In the genomic region with DNA sequence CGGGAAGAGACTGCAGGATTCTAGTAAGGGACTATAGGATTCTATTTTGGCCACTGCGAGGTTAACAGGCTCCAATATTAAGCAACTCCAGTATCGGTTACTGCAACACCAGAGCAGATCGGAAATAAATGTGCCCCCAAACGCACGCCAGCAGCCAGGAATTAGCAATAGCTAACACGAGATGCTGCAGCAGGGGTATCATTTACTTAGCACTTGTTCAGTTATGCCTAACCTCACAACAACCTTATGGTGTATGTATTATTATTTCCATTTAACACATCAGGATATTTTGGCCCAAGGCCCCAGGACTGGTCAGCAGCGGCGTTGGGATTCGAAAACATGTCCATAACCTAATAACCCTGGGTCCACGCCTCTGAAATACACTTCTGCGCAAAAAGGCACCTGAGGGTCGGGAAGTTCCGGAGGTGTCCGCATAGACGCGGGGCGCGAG, we compare ENCODE assay signal across 8 cellular contexts. TPM values are rescaled to one million over a fixed set of nuclear protein-coding genes. Genes with fewer than 3 reads are reported as not detected.
DNase-seq lines count a peak whose midpoint lies in the region; ATAC-seq and TF ChIP-seq lines count a peak whose summit lies in the region.

No MANE protein-coding gene starts in this region.

- no peak overlapping the region for H3K4ac ChIP-seq in mesenchymal stem cell (ENCODE audit: low read depth in 1 of 2, low read length in 2 of 2)

- peak in 1 of 6 experiments; percentile 37 for TF ChIP-seq CTCF in thyroid gland (IDR thresholded peaks at IDR 0.05)

- H3K4me3 ChIP-seq in mesenchymal stem cell (ENCODE audit: insufficient read depth in 1 of 2, low read depth in 1 of 2, low read length in 2 of 2): peak overlapping the region; percentile 98 to 99
- peak overlapping the region; percentile 41 to 85 (median 70) for H3K4me3 ChIP-seq in thyroid gland (replicated peaks in 1 of 3)

- H2BK15ac ChIP-seq in mesenchymal stem cell (ENCODE audit: low read depth, poor library complexity, severe bottlenecking): peak overlapping the region; percentile 6

- H3K9ac ChIP-seq in mesenchymal stem cell (ENCODE audit: low read length): peak overlapping the region; percentile 97

- 0% methylated on average over 16 of the region's 19 CpGs for WGBS in mesenchymal stem cell
- WGBS in thyroid gland, 2 donors: 0 to 1% methylated on average over 13 to 19 of the region's 19 CpGs

- peaks cover 22% of the 10 kb centered on the region for H3K4me1 Mint-ChIP-seq in T-helper 1 cell treated with Interleukin-12 subunit alpha and Interleukin-12 subunit beta and Interleukin-4 antibody, amounts not matched to agents 30 μg/mL and 1 μg/mL, for 36 hours (ENCODE audit: low read depth)
- H3K4me1 Mint-ChIP-seq in dendritic cell treated with granulocyte-macrophage colony-stimulating factor and Interleukin-4, amounts not matched to agents 40 ng/mL and 50 ng/mL, for 4 days (ENCODE audit: low read depth): peaks cover 40% of the 10 kb centered on the region

- no peak overlapping the region for H2BK5ac ChIP-seq in mesenchymal stem cell (ENCODE audit: low read depth, low read length, poor library complexity, severe bottlenecking)

- peak; percentile 8 for ATAC-seq in HG02981 (IDR thresholded peaks at IDR 0.05; ENCODE audit: unreplicated experiment)
- ATAC-seq in GM18520 (IDR thresholded peaks at IDR 0.05; ENCODE audit: unreplicated experiment): no peak

- no peak overlapping the region for H4K91ac ChIP-seq in mesenchymal stem cell (ENCODE audit: low read length)

- peaks cover 7% of the 10 kb centered on the region for H3K36me3 Mint-ChIP-seq in T-helper 1 cell treated with Interleukin-12 subunit alpha and Interleukin-12 subunit beta and Interleukin-4 antibody, amounts not matched to agents 30 μg/mL and 1 μg/mL, for 36 hours (ENCODE audit: low read depth)
- peaks cover 27% of the 10 kb centered on the region for H3K36me3 Mint-ChIP-seq in dendritic cell treated with granulocyte-macrophage colony-stimulating factor and Interleukin-4, amounts not matched to agents 40 ng/mL and 50 ng/mL, for 4 days (ENCODE audit: low read depth)

- no peak overlapping the region for H2AK5ac ChIP-seq in mesenchymal stem cell (ENCODE audit: low read length, severe bottlenecking)

- H4K8ac ChIP-seq in mesenchymal stem cell (ENCODE audit: low read length): no peak overlapping the region

- TF ChIP-seq POLR2A in thyroid gland (IDR thresholded peaks at IDR 0.05): no peak

- peak overlapping the region; percentile 85 for H3K4me2 ChIP-seq in mesenchymal stem cell (ENCODE audit: low read length, poor library complexity, severe bottlenecking)

- no peaks in the 10 kb centered on the region for H3K27me3 Mint-ChIP-seq in T-helper 1 cell treated with Interleukin-12 subunit alpha and Interleukin-12 subunit beta and Interleukin-4 antibody, amounts not matched to agents 30 μg/mL and 1 μg/mL, for 36 hours (ENCODE audit: low read depth)
- H3K27me3 Mint-ChIP-seq in dendritic cell treated with granulocyte-macrophage colony-stimulating factor and Interleukin-4, amounts not matched to agents 40 ng/mL and 50 ng/mL, for 4 days: no peaks in the 10 kb centered on the region

- H3K14ac ChIP-seq in mesenchymal stem cell (ENCODE audit: low read length in 2 of 2): no peak overlapping the region

- H2BK120ac ChIP-seq in mesenchymal stem cell (ENCODE audit: low read depth, low read length): no peak overlapping the region

- peak overlapping the region; percentile 99 for H2AFZ ChIP-seq in mesenchymal stem cell (ENCODE audit: low read depth, low read length)

- H3K27me3 ChIP-seq in mesenchymal stem cell (ENCODE audit: control insufficient read depth in 1 of 2, insufficient read depth in 1 of 2, low read length in 2 of 2) (no peaks in the 10 kb centered on the region), thyroid gland (no peaks in the 10 kb centered on the region)

- no peak overlapping the region for H2BK12ac ChIP-seq in mesenchymal stem cell (ENCODE audit: low read length in 2 of 2)

- peak overlapping the region; percentile 88 for H3K4me3 Mint-ChIP-seq in T-helper 1 cell treated with Interleukin-12 subunit alpha and Interleukin-12 subunit beta and Interleukin-4 antibody, amounts not matched to agents 30 μg/mL and 1 μg/mL, for 36 hours
- H3K4me3 Mint-ChIP-seq in dendritic cell treated with granulocyte-macrophage colony-stimulating factor and Interleukin-4, amounts not matched to agents 40 ng/mL and 50 ng/mL, for 4 days: peak overlapping the region; percentile 88

- peak overlapping the region in 1 of 2 experiments; percentile 70 for H3K18ac ChIP-seq in mesenchymal stem cell (ENCODE audit: low read depth in 1 of 2, low read length in 2 of 2)

- H3K79me1 ChIP-seq in mesenchymal stem cell (replicated peaks; ENCODE audit: low read length, poor library complexity, severe bottlenecking): peaks cover 3% of the 10 kb centered on the region

- H3K9me3 Mint-ChIP-seq in T-helper 1 cell treated with Interleukin-12 subunit alpha and Interleukin-12 subunit beta and Interleukin-4 antibody, amounts not matched to agents 30 μg/mL and 1 μg/mL, for 36 hours: no peaks in the 10 kb centered on the region
- no peaks in the 10 kb centered on the region for H3K9me3 Mint-ChIP-seq in dendritic cell treated with granulocyte-macrophage colony-stimulating factor and Interleukin-4, amounts not matched to agents 40 ng/mL and 50 ng/mL, for 4 days

- H3K36me3 ChIP-seq in mesenchymal stem cell (ENCODE audit: control insufficient read depth in 1 of 2, insufficient read depth in 2 of 2, low read depth in 1 of 2, low read length in 2 of 2) (no peaks in the 10 kb centered on the region), thyroid gland (no peaks in the 10 kb centered on the region)

- no peaks in the 10 kb centered on the region for H3K9me3 ChIP-seq in mesenchymal stem cell (ENCODE audit: control insufficient read depth, low read length)
- H3K9me3 ChIP-seq in thyroid gland: no peaks in the 10 kb centered on the region

- H3K27ac Mint-ChIP-seq in T-helper 1 cell treated with Interleukin-12 subunit alpha and Interleukin-12 subunit beta and Interleukin-4 antibody, amounts not matched to agents 30 μg/mL and 1 μg/mL, for 36 hours: peak overlapping the region; percentile 60
- peak overlapping the region; percentile 99 for H3K27ac Mint-ChIP-seq in dendritic cell treated with granulocyte-macrophage colony-stimulating factor and Interleukin-4, amounts not matched to agents 40 ng/mL and 50 ng/mL, for 4 days

- H3K27ac ChIP-seq in mesenchymal stem cell (ENCODE audit: low read length, poor library complexity, severe bottlenecking) (peak overlapping the region; percentile 64), thyroid gland (peak overlapping the region; percentile 88 to 98 (median 95))

- H3K4me1 ChIP-seq in mesenchymal stem cell (ENCODE audit: control insufficient read depth, insufficient read depth, low read depth, low read length) (peaks cover 10% of the 10 kb centered on the region), thyroid gland (peaks cover 22 to 24% of the 10 kb centered on the region in 2 donors)

- DNase-seq in T-helper 1 cell (no peak), SIG-M5 treated with dmso at 0.1 percent for 504 hours (lab: John Stamatoyannopoulos, UW; ENCODE audit: unreplicated experiment) (peak; percentile 92), mesenchymal stem cell (no peak), thyroid gland (no peak)

- no peak overlapping the region for H3K23ac ChIP-seq in mesenchymal stem cell (ENCODE audit: low read length in 2 of 2)

- intact Hi-C loops in dendritic cell treated with granulocyte-macrophage colony-stimulating factor and Interleukin-4, amounts not matched to agents 40 ng/mL and 50 ng/mL, for 4 days (cut with micrococcal nuclease): loop anchor here (1.0 to 10.0 kb wide), 4 partner anchors 47 to 129 kb away; no protein-coding TSS in a partner anchor
- intact Hi-C loops in thyroid gland (cut with DNase I): loop anchor here (10.0 kb wide), 1 partner anchor 81 kb away; no protein-coding TSS in a partner anchor

RNA-seq across cellular contexts. Expression of a gene that starts 0.8 kb away (rescaled TPM):
- 3.2 TPM for polyA plus RNA-seq in mesenchymal stem cell (2013, experiment 1 of 2)
- polyA plus RNA-seq in mesenchymal stem cell (2013, experiment 2 of 2): 2.9 TPM
- 10 to 100 TPM; 60.2 to 90.0 (median 78.5) TPM for total RNA-seq in thyroid gland
